8 cellular contexts compared by ENCODE assay signal in genomic region chr16:89383095-89384003, GRCh38.
DNase-seq lines count a peak whose midpoint lies in the region; ATAC-seq and TF ChIP-seq lines count a peak whose summit lies in the region.

No MANE protein-coding gene starts in this region.

- H3K9me3 ChIP-seq in colonic mucosa = no peaks in the 10 kb centered on the region

- no peak for TF ChIP-seq CTCF in colonic mucosa (IDR thresholded peaks at IDR 0.05)

- DNase-seq in Caki2 (ENCODE audit: low read depth) (peak; percentile 26), NCI-H510A treated with DMSO at 0.1 percent for 48 hours (lab: John Stamatoyannopoulos, UW) (peak; percentile 65), colonic mucosa (peak; percentile 79), mucosa of gallbladder (ENCODE audit: low spot score) (peak; percentile 59), NCI-H146 treated with DMSO at 0.1 percent for 48 hours (lab: John Stamatoyannopoulos, UW; ENCODE audit: unreplicated experiment) (no peak)
- no peak for DNase-seq in effector CD8-positive, alpha-beta T cell (lab: John Stamatoyannopoulos, UW)

- H3K36me3 ChIP-seq in colonic mucosa = no peaks in the 10 kb centered on the region

- no peak for ATAC-seq in GM21528 (IDR thresholded peaks at IDR 0.05; ENCODE audit: low FRiP score, unreplicated experiment)
- ATAC-seq in HG02938 (IDR thresholded peaks at IDR 0.05; ENCODE audit: unreplicated experiment) = no peak

- peaks cover 15% of the 10 kb centered on the region for H3K4me1 ChIP-seq in colonic mucosa

- peak overlapping the region; percentile 44 for H3K27ac ChIP-seq in colonic mucosa

- intact Hi-C loops in colonic mucosa (cut with DNase I) = no loop called here

- H3K27me3 ChIP-seq in colonic mucosa = no peaks in the 10 kb centered on the region

- H3K4me3 ChIP-seq in colonic mucosa = no peak overlapping the region

- peak overlapping the region in 1 of 2 donors; percentile 70 for H3K9ac ChIP-seq in colonic mucosa (ENCODE audit: low read depth in 2 of 2, low read length in 2 of 2)

- in situ Hi-C loops in Caki2 (cut with HindIII; ENCODE audit: low pct_unique_long_range_greater_than_20kb, low sequenced_read_pairs) = no loop called here

Comparison
In these comparisons a context has a peak if more than half of its experiments do, and no peak if none do; other contexts are left out.
1. DNase-seq: peak in Caki2 (single experiment), NCI-H510A treated with DMSO at 0.1 percent for 48 hours (single experiment), colonic mucosa (single experiment) and mucosa of gallbladder (single experiment); none in NCI-H146 treated with DMSO at 0.1 percent for 48 hours (single experiment) and effector CD8-positive, alpha-beta T cell (single experiment).